ENCODE assay signal across 7 cellular contexts in genomic region chr16:29172098-29172724, GRCh38.
A peak's percentile ranks its signal among the peaks of the same experiment; 100 is the strongest.
DNase-seq lines count a peak whose midpoint lies in the region; ATAC-seq and TF ChIP-seq lines count a peak whose summit lies in the region.
"Not testable (repeated sequence)": the region's sequence is repeated elsewhere in the genome, so short reads cannot be mapped to it uniquely, and the experiment has no call there.

No MANE protein-coding gene starts in this region.

- peak overlapping the region; percentile 56 for H3K27ac ChIP-seq in lower lobe of right lung
- H3K27ac ChIP-seq in aorta (ENCODE audit: low read depth in 1 of 2, low read length in 2 of 2), result not testable (repeated sequence)

- not testable (repeated sequence) for ATAC-seq in left ventricle myocardium superior; lower lobe of right lung; aorta (ENCODE audit: low FRiP score)
- ATAC-seq in left lobe of liver, result peak; percentile 67

- not testable (repeated sequence) for TF ChIP-seq CTCF in CD14-positive monocyte (IDR thresholded peaks at IDR 0.05); chondrocyte (IDR thresholded peaks at IDR 0.05); lower lobe of right lung (IDR thresholded peaks at IDR 0.05)

- peaks cover 44 to 78% of the 10 kb centered on the region in 2 donors for H3K36me3 Mint-ChIP-seq in CD14-positive monocyte
- not testable (repeated sequence) for H3K36me3 Mint-ChIP-seq in chondrocyte (ENCODE audit: low read depth)

- H3K4me1 Mint-ChIP-seq in CD14-positive monocyte, result peaks cover 44% of the 10 kb centered on the region
- H3K4me1 Mint-ChIP-seq in chondrocyte (ENCODE audit: low read depth), result not testable (repeated sequence)

- not testable (repeated sequence) for H3K4me3 ChIP-seq in MG63; lower lobe of right lung; aorta (ENCODE audit: low read length in 2 of 2)

- intact Hi-C loops in CD14-positive monocyte (cut with micrococcal nuclease); left ventricle myocardium superior (cut with micrococcal nuclease); lower lobe of right lung (cut with DNase I); aorta (cut with DNase I): not testable (repeated sequence)

- H3K27me3 ChIP-seq in MG63; lower lobe of right lung (ENCODE audit: low read depth); aorta (ENCODE audit: control insufficient read depth in 1 of 2, insufficient read depth in 2 of 2, low read length in 1 of 2): not testable (repeated sequence)

- not testable (repeated sequence) for DNase-seq in CD14-positive monocyte (ENCODE audit: low spot score)
- DNase-seq in MG63 (peak; percentile 40), chondrocyte (ENCODE audit: low spot score) (peak; percentile 24), left ventricle myocardium superior (peak; percentile 9), left lobe of liver (ENCODE audit: low spot score) (peak; percentile 95), lower lobe of right lung (peak; percentile 16), aorta (peak; percentile 18 to 23)

- not testable (repeated sequence) for H3K27me3 Mint-ChIP-seq in CD14-positive monocyte (ENCODE audit: low read depth in 3 of 3); chondrocyte (ENCODE audit: low read depth)

- not testable (repeated sequence) for H3K9me3 ChIP-seq in MG63; lower lobe of right lung; aorta (ENCODE audit: control insufficient read depth, low read length)

- 95 to 98% methylated on average over 7 of the region's 7 CpGs for WGBS in aorta, 2 donors

- peak overlapping the region; percentile 89 to 97 (median 92) for H3K27ac Mint-ChIP-seq in CD14-positive monocyte
- not testable (repeated sequence) for H3K27ac Mint-ChIP-seq in chondrocyte (ENCODE audit: unreplicated experiment)

- H3K4me1 ChIP-seq in lower lobe of right lung; aorta (ENCODE audit: control insufficient read depth in 1 of 2, insufficient read depth in 2 of 2, low read length in 2 of 2): not testable (repeated sequence)

- H3K9me3 Mint-ChIP-seq in CD14-positive monocyte, result peaks cover 0 to 15% (median 12%) of the 10 kb centered on the region in 7 donors
- not testable (repeated sequence) for H3K9me3 Mint-ChIP-seq in chondrocyte (ENCODE audit: low read depth)

- H3K36me3 ChIP-seq in MG63; lower lobe of right lung; aorta (ENCODE audit: control insufficient read depth in 1 of 2, insufficient read depth in 2 of 2, low read length in 1 of 2): not testable (repeated sequence)

- H3K4me3 Mint-ChIP-seq in CD14-positive monocyte; chondrocyte (ENCODE audit: unreplicated experiment): not testable (repeated sequence)
